1 cellular context compared by ENCODE assay signal in genomic region chr2:229775614-229776313, GRCh38.
TF ChIP-seq lines count a peak whose summit lies in the region.

No MANE protein-coding gene starts in this region.

TF ChIP-seq in GM12878, 131 proteins besides CTCF, POLR2A, EP300 and RAD21 (continued from another document):
- TF ChIP-seq ZNF592 (IDR thresholded peaks at IDR 0.05) (no peak), LARP7 (IDR thresholded peaks at IDR 0.05) (no peak), BCLAF1 (IDR thresholded peaks at IDR 0.05) (no peak), SPI1 (IDR thresholded peaks at IDR 0.05; ENCODE audit: borderline replicate concordance, insufficient read depth, low read depth, low read length) (no peak), SKIL (IDR thresholded peaks at IDR 0.05; ENCODE audit: low read depth, poor library complexity, severe bottlenecking) (no peak), STAT1 (conservative IDR thresholded peaks at IDR 0.05) (no peak), RUNX3 (IDR thresholded peaks at IDR 0.05; ENCODE audit: low read length) (peak; percentile 16; the same call in 1 of the 2 replicates), SREBF2 (IDR thresholded peaks at IDR 0.05; ENCODE audit: low read length) (no peak), PBX3 (IDR thresholded peaks at IDR 0.05; ENCODE audit: insufficient replicate concordance, low read depth, low read length) (no peak), USF2 (IDR thresholded peaks at IDR 0.05; ENCODE audit: borderline replicate concordance, low read depth, low read length) (no peak), NR2C1 (IDR thresholded peaks at IDR 0.05) (no peak), ZNF24 (IDR thresholded peaks at IDR 0.05) (no peak), FOS (IDR thresholded peaks at IDR 0.05; ENCODE audit: borderline replicate concordance, extremely low read depth, insufficient read length) (no peak)
TF ChIP-seq in GM12878: peak in this region for 2.
